25 cellular contexts compared by ENCODE assay signal in genomic region chr3:126107960-126108688, GRCh38. TPM values are rescaled to one million over a fixed set of nuclear protein-coding genes. Genes with fewer than 3 reads are reported as not detected.
DNase-seq lines count a peak whose midpoint lies in the region; ATAC-seq, FAIRE-seq and TF ChIP-seq lines count a peak whose summit lies in the region.
"Had no signal": no experiment of that assay in that cellular context is flagged by ENCODE, and none has a peak within 500 bp of the region (broad histone marks: within the 10 kb centered on the region; RNA-seq: fewer than 3 reads in every experiment).

No MANE protein-coding gene starts in this region.

- peaks cover 0 to 29% (median 0%) of the 10 kb centered on the region in 3 experiments for H3K27me3 ChIP-seq in neuronal stem cell (ENCODE audit: control insufficient read depth in 3 of 3, insufficient read depth in 3 of 3, low read depth in 1 of 3, low read length in 3 of 3)
- H3K27me3 ChIP-seq: BLaER1 treated with 17β-estradiol and CSF1 and Interleukin-3, amounts not matched to agents 10 nM and 100 nM; body of pancreas; SJCRH30 had no signal

- FAIRE-seq in urothelium cell line (lab: Jason Lieb, UNC), result peak; percentile 72
- FAIRE-seq: GM12878, H54, TTC549 had no signal

- H3K4me3 Mint-ChIP-seq in stimulated activated naive CD8-positive, alpha-beta T cell treated with anti-CD3 and anti-CD28 coated beads, Interleukin-15, amount 100 ng/mL, for 72 hours, result no peak overlapping the region

- H3K14ac ChIP-seq in neuronal stem cell (ENCODE audit: low read length), result no peak overlapping the region

- no peaks in the 10 kb centered on the region for H3K9me3 Mint-ChIP-seq in stimulated activated naive CD8-positive, alpha-beta T cell treated with anti-CD3 and anti-CD28 coated beads, Interleukin-15, amount 100 ng/mL, for 72 hours

- no peaks in the 10 kb centered on the region for H3K79me1 ChIP-seq in neuronal stem cell (ENCODE audit: low read depth, low read length)

- H2BK120ac ChIP-seq in neuronal stem cell (ENCODE audit: low read depth, low read length), result no peak overlapping the region

- peak overlapping the region; percentile 73 for H2AK5ac ChIP-seq in neuronal stem cell (ENCODE audit: low read depth, low read length)

- H3K27ac Mint-ChIP-seq in stimulated activated naive CD8-positive, alpha-beta T cell treated with anti-CD3 and anti-CD28 coated beads, Interleukin-15, amount 100 ng/mL, for 72 hours, result peak overlapping the region in 1 of 2 donors; percentile 9

- peak overlapping the region; percentile 52 for H2BK15ac ChIP-seq in neuronal stem cell (ENCODE audit: low read length)

- H3K4ac ChIP-seq in neuronal stem cell (ENCODE audit: low read length), result no peak overlapping the region

- no peak overlapping the region for H3K4me2 ChIP-seq in neuronal stem cell (ENCODE audit: insufficient read depth, low read length, poor library complexity, severe bottlenecking)
- H3K4me2 ChIP-seq: BLaER1 treated with 17β-estradiol and CSF1 and Interleukin-3, amounts not matched to agents 10 nM and 100 nM had no signal

- H3K4me1 Mint-ChIP-seq in stimulated activated naive CD8-positive, alpha-beta T cell treated with anti-CD3 and anti-CD28 coated beads, Interleukin-15, amount 100 ng/mL, for 72 hours, result no peaks in the 10 kb centered on the region

- no peak overlapping the region for H4K8ac ChIP-seq in neuronal stem cell (ENCODE audit: low read depth, low read length)

- H2BK5ac ChIP-seq in neuronal stem cell (ENCODE audit: low read length), result peak overlapping the region; percentile 10

- WGBS in neuronal stem cell (ENCODE audit: extremely low coverage in 2 of 2, insufficient read length in 2 of 2, insufficient replicate concordance in 1 of 2), 2 donors, result no CpG with 5 or more reads among the region's 8 CpGs

- DNase-seq in stimulated activated naive CD8-positive, alpha-beta T cell treated with anti-CD3 and anti-CD28 coated beads, Interleukin-15, amount 100 ng/mL, for 72 hours, result peak in 1 of 2 donors; percentile 7
- no peak for DNase-seq in stimulated activated naive CD8-positive, alpha-beta T cell treated with anti-CD3 and anti-CD28 coated beads, Interleukin-15, Interleukin-2, amounts not matched to agents 100 U/mL and 50 U/mL, for 24 hours
- DNase-seq in fibroblast of mammary gland (ENCODE audit: low read depth) (peak; percentile 11), neuronal stem cell (ENCODE audit: low spot score) (no peak), urothelium cell line (ENCODE audit: low spot score) (no peak), amniotic stem cell (lab: John Stamatoyannopoulos, UW) (no peak)
- no peak for DNase-seq in activated CD4-positive, CD25-positive, alpha-beta regulatory T cell treated with anti-CD3 and anti-CD28 coated beads, Interleukin-2, amount 50 U/mL, for 72 hours
- DNase-seq: activated CD4-positive, alpha-beta T cell treated with anti-CD3 and anti-CD28 coated beads for 1 hour; body of pancreas; Caco-2; DND-41; Kasumi-1; lower lobe of right lung; NCI-H1694; NCI-H2171; NCI-H524 treated with DMSO at 0.1 percent for 48 hours; SJCRH30; stimulated activated CD4-positive, alpha-beta T cell treated with anti-CD3 and anti-CD28 coated beads, Interleukin-4, amount 100 ng/mL, for 24 hours; stimulated activated naive CD4-positive, alpha-beta T cell had no signal

- no peak overlapping the region for H4K91ac ChIP-seq in neuronal stem cell (ENCODE audit: low read depth, low read length, poor library complexity)

- peak overlapping the region; percentile 79 for H3K18ac ChIP-seq in neuronal stem cell (ENCODE audit: low read length)

- H3K27ac ChIP-seq in neuronal stem cell (replicated peaks; ENCODE audit: low read length), result no peak overlapping the region
- H3K27ac ChIP-seq: BLaER1 treated with 17β-estradiol and CSF1 and Interleukin-3, amounts not matched to agents 10 nM and 100 nM; body of pancreas; lower lobe of right lung; SJCRH30 had no signal

- no peaks in the 10 kb centered on the region for H3K27me3 Mint-ChIP-seq in stimulated activated naive CD8-positive, alpha-beta T cell treated with anti-CD3 and anti-CD28 coated beads, Interleukin-15, amount 100 ng/mL, for 72 hours

- no peak for TF ChIP-seq CTCF in fibroblast of mammary gland (conservative IDR thresholded peaks at IDR 0.05; ENCODE audit: control insufficient read depth, insufficient read depth, low read depth, low read length)

- no peak overlapping the region for H3K23ac ChIP-seq in neuronal stem cell (ENCODE audit: low read depth, low read length, poor library complexity)

- peak; percentile 27 for ATAC-seq in stimulated activated naive CD8-positive, alpha-beta T cell treated with anti-CD3 and anti-CD28 coated beads, Interleukin-15, amount 100 ng/mL, for 72 hours
- ATAC-seq in stimulated activated naive CD8-positive, alpha-beta T cell treated with anti-CD3 and anti-CD28 coated beads, Interleukin-15, Interleukin-2, amounts not matched to agents 100 U/mL and 50 U/mL, for 24 hours, result no peak
- ATAC-seq in HG02623 (IDR thresholded peaks at IDR 0.05; ENCODE audit: unreplicated experiment), result no peak
- ATAC-seq: body of pancreas, GM12878, lower lobe of right lung, Panc1 had no signal

- H3K9ac ChIP-seq in neuronal stem cell (ENCODE audit: low read depth, low read length, poor library complexity), result no peak overlapping the region
- H3K9ac ChIP-seq: BLaER1 treated with 17β-estradiol and CSF1 and Interleukin-3, amounts not matched to agents 10 nM and 100 nM had no signal

- no peaks in the 10 kb centered on the region for H3K9me3 ChIP-seq in neuronal stem cell (replicated peaks in 1 of 2; ENCODE audit: control insufficient read depth in 2 of 2, insufficient read depth in 1 of 2, low read depth in 1 of 2, low read length in 2 of 2)
- H3K9me3 ChIP-seq: BLaER1 treated with 17β-estradiol and CSF1 and Interleukin-3, amounts not matched to agents 10 nM and 100 nM; body of pancreas; Caco-2; lower lobe of right lung; SJCRH30 had no signal

- H2AFZ ChIP-seq in neuronal stem cell (ENCODE audit: low read length), result no peak overlapping the region

- peaks cover 12 to 15% of the 10 kb centered on the region in 2 donors for H3K4me1 ChIP-seq in neuronal stem cell (ENCODE audit: control insufficient read depth in 2 of 2, insufficient read depth in 1 of 2, low read depth in 1 of 2, low read length in 2 of 2)
- H3K4me1 ChIP-seq: BLaER1 treated with 17β-estradiol and CSF1 and Interleukin-3, amounts not matched to agents 10 nM and 100 nM; body of pancreas; Caco-2; lower lobe of right lung had no signal

- H3K4me3 ChIP-seq in fibroblast of mammary gland (ENCODE audit: control insufficient read depth, low read depth, low read length) (no peak overlapping the region), neuronal stem cell (ENCODE audit: low read length in 2 of 2) (no peak overlapping the region)
- H3K4me3 ChIP-seq: BLaER1 treated with 17β-estradiol and CSF1 and Interleukin-3, amounts not matched to agents 10 nM and 100 nM; body of pancreas; GM12878; lower lobe of right lung; SJCRH30 had no signal

- H3K36me3 ChIP-seq in neuronal stem cell (replicated peaks in 1 of 2; ENCODE audit: control insufficient read depth in 2 of 2, insufficient read depth in 2 of 2, low read length in 2 of 2), result no peaks in the 10 kb centered on the region
- H3K36me3 ChIP-seq: BLaER1 treated with 17β-estradiol and CSF1 and Interleukin-3, amounts not matched to agents 10 nM and 100 nM; lower lobe of right lung; SJCRH30 had no signal

- peak overlapping the region; percentile 33 for H2BK12ac ChIP-seq in neuronal stem cell (ENCODE audit: low read length)

RNA-seq across cellular contexts. Expression of gene SLC41A3, which starts 24.2 kb away (rescaled TPM):
- 46.4 TPM for polyA plus RNA-seq in neuronal stem cell (2013, experiment 1 of 2)
- polyA plus RNA-seq in neuronal stem cell (2013, experiment 2 of 2), result 47.5 TPM
